ENCODE assay signal across 22 cellular contexts in genomic region chr18:71040161-71040560, GRCh38.
"Had no signal": no experiment of that assay in that cellular context is flagged by ENCODE, and none has a peak within 500 bp of the region (broad histone marks: within the 10 kb centered on the region; RNA-seq: fewer than 3 reads in every experiment).

No MANE protein-coding gene starts in this region.

- H3K9me3 ChIP-seq: heart left ventricle, left ventricle myocardium inferior, lower lobe of right lung, neutrophil, psoas muscle, right lobe of liver, tibial artery, upper lobe of right lung had no signal

- H3K27ac Mint-ChIP-seq: naive B cell; stimulated activated effector memory CD8-positive, alpha-beta T cell treated with anti-CD3 and anti-CD28 coated beads, Interleukin-12 subunit alpha, Interleukin-12 subunit beta, amount 100 ng/mL, for 72 hours had no signal

- DNase-seq: caudate nucleus; effector CD4-positive, alpha-beta T cell; heart left ventricle; hippocampal formation; islet precursor cell; left ventricle myocardium inferior; lower lobe of right lung; mesenchymal stem cell; midbrain; naive B cell; psoas muscle; retina; right lobe of liver; stimulated activated CD4-positive, alpha-beta T cell treated with anti-CD3 and anti-CD28 coated beads, Interleukin-4, amount 100 ng/mL, for 1 hour; stimulated activated CD8-positive, alpha-beta memory T cell treated with anti-CD3 and anti-CD28 coated beads, Interleukin-4, amount 100 ng/mL, for 48 hours; stimulated activated naive CD8-positive, alpha-beta T cell treated with anti-CD3 and anti-CD28 coated beads, Interleukin-15, Interleukin-2, amounts not matched to agents 100 U/mL and 50 U/mL, for 24 hours; tibial artery; upper lobe of right lung had no signal

- H3K4me1 Mint-ChIP-seq: naive B cell; stimulated activated effector memory CD8-positive, alpha-beta T cell treated with anti-CD3 and anti-CD28 coated beads, Interleukin-12 subunit alpha, Interleukin-12 subunit beta, amount 100 ng/mL, for 72 hours had no signal

- H3K27me3 Mint-ChIP-seq: naive B cell had no signal

- H3K36me3 Mint-ChIP-seq: naive B cell; stimulated activated effector memory CD8-positive, alpha-beta T cell treated with anti-CD3 and anti-CD28 coated beads, Interleukin-12 subunit alpha, Interleukin-12 subunit beta, amount 100 ng/mL, for 72 hours had no signal

- H3K4me1 ChIP-seq: heart left ventricle, left ventricle myocardium inferior, lower lobe of right lung, psoas muscle, right lobe of liver, tibial artery, upper lobe of right lung had no signal

- ATAC-seq: esophagus mucosa; heart left ventricle; lower lobe of right lung; psoas muscle; right lobe of liver; stimulated activated effector memory CD8-positive, alpha-beta T cell treated with anti-CD3 and anti-CD28 coated beads, Interleukin-12 subunit alpha, Interleukin-12 subunit beta, amount 100 ng/mL, for 72 hours; stimulated activated naive CD8-positive, alpha-beta T cell treated with anti-CD3 and anti-CD28 coated beads, Interleukin-15, Interleukin-2, amounts not matched to agents 100 U/mL and 50 U/mL, for 24 hours; upper lobe of right lung had no signal

- H3K4me3 Mint-ChIP-seq: naive B cell; stimulated activated effector memory CD8-positive, alpha-beta T cell treated with anti-CD3 and anti-CD28 coated beads, Interleukin-12 subunit alpha, Interleukin-12 subunit beta, amount 100 ng/mL, for 72 hours had no signal

- H3K27ac ChIP-seq: coronary artery, heart left ventricle, left ventricle myocardium inferior, lower lobe of right lung, neutrophil, psoas muscle, right lobe of liver, tibial artery, upper lobe of right lung had no signal

- H3K4me3 ChIP-seq: coronary artery, heart left ventricle, left ventricle myocardium inferior, lower lobe of right lung, psoas muscle, right lobe of liver, tibial artery, upper lobe of right lung had no signal

- H3K27me3 ChIP-seq: heart left ventricle, neutrophil, right lobe of liver, tibial artery, upper lobe of right lung had no signal

- H3K36me3 ChIP-seq: heart left ventricle, left ventricle myocardium inferior, lower lobe of right lung, neutrophil, right lobe of liver, tibial artery, upper lobe of right lung had no signal
